In the genomic region with DNA sequence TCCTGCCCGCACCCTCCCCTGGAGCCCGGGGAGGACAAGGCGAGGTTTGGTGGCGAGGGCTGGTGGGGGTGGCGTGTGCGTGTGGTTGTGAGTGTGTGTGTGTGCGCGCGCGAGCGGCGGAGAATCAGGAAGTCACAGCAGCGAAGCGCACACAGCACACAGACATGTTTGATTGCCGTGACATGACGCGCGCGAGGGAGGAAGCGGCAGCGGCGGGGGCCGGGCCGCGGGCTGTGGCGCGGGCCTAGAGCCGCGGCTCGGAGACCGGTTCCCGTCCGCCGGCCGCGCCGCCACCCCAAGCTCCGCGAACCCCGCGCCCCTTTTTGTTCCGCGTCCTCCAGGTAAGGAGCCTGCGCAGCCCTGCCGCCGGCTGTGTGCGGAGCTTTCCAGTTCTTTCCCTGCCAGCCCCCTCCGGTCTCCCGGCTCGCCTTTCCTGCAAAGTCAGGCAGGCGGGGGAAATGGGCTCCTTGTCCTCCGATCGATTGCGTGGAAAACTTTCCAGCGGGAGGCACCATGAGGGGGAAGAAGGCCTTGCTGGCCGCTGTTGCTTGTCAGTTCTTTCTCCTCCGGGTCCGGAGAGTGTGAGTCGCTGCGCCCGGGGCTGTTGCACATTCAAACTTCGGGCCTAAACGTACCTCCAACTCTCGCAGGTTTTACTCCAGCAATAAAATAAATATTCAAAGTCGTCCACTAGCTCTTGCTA, we compare ENCODE assay signal across 8 cellular contexts. TPM values are rescaled to one million over a fixed set of nuclear protein-coding genes. Genes with fewer than 3 reads are reported as not detected.
DNase-seq lines count a peak whose midpoint lies in the region; ATAC-seq and TF ChIP-seq lines count a peak whose summit lies in the region.

No MANE protein-coding gene starts in this region.

- intact Hi-C loops in dorsolateral prefrontal cortex (cut with DNase I), result loop anchor here (5.0 to 10.0 kb wide), 3 partner anchors 40 to 605 kb away; a partner anchor contains a TSS
- intact Hi-C loops in lower leg skin (cut with DNase I; ENCODE audit: low total_unique reads), result no loop called here

- H3K4me1 Mint-ChIP-seq in activated CD4-positive, alpha-beta memory T cell treated with anti-CD3 and anti-CD28 coated beads, Interleukin-2, amount 10 ng/mL, durations not matched to agents 7 days and 5 days, result peaks cover 56% of the 10 kb centered on the region

- H3K27ac Mint-ChIP-seq in activated CD4-positive, alpha-beta memory T cell treated with anti-CD3 and anti-CD28 coated beads, Interleukin-2, amount 10 ng/mL, durations not matched to agents 7 days and 5 days, result peak overlapping the region; percentile 100

- H3K27me3 Mint-ChIP-seq in activated CD4-positive, alpha-beta memory T cell treated with anti-CD3 and anti-CD28 coated beads, Interleukin-2, amount 10 ng/mL, durations not matched to agents 7 days and 5 days, result peaks cover 4% of the 10 kb centered on the region

- no peaks in the 10 kb centered on the region for H3K27me3 ChIP-seq in dorsolateral prefrontal cortex

- H3K4me3 Mint-ChIP-seq in activated CD4-positive, alpha-beta memory T cell treated with anti-CD3 and anti-CD28 coated beads, Interleukin-2, amount 10 ng/mL, durations not matched to agents 7 days and 5 days, result peak overlapping the region; percentile 98

- TF ChIP-seq CTCF in dorsolateral prefrontal cortex (IDR thresholded peaks at IDR 0.05 in 54 of 56, conservative IDR thresholded peaks at IDR 0.05 in 2 of 56; ENCODE audit: low read depth in 1 of 56, partially characterized antibody in 56 of 56) (peak in 2 of 56 donors; percentile 6 to 14), lower leg skin (IDR thresholded peaks at IDR 0.05) (no peak)

- peaks cover 25% of the 10 kb centered on the region for H3K36me3 Mint-ChIP-seq in activated CD4-positive, alpha-beta memory T cell treated with anti-CD3 and anti-CD28 coated beads, Interleukin-2, amount 10 ng/mL, durations not matched to agents 7 days and 5 days (ENCODE audit: low read depth)

- DNase-seq in NCI-H1694 treated with DMSO at 0.1 percent for 48 hours (lab: John Stamatoyannopoulos, UW), result peak; percentile 9
- DNase-seq in NCI-H1694 (lab: John Stamatoyannopoulos, UW), result no peak
- DNase-seq in NCI-H345 treated with DMSO at 0.1 percent for 48 hours (lab: John Stamatoyannopoulos, UW; ENCODE audit: unreplicated experiment), result peak; percentile 19
- peak; percentile 84 for DNase-seq in activated CD4-positive, alpha-beta memory T cell treated with anti-CD3 and anti-CD28 coated beads, Interleukin-2, amount 10 ng/mL, durations not matched to agents 7 days and 5 days
- peak; percentile 56 to 82 (median 71) for DNase-seq in dorsolateral prefrontal cortex
- peak; percentile 77 to 95 for DNase-seq in lower leg skin (ENCODE audit: low spot score in 2 of 2)
- peak; percentile 66 to 77 for DNase-seq in stimulated activated CD4-positive, alpha-beta T cell treated with anti-CD3 and anti-CD28 coated beads, Interleukin-4, amount 100 ng/mL, for 4 hours

- H3K9me3 Mint-ChIP-seq in activated CD4-positive, alpha-beta memory T cell treated with anti-CD3 and anti-CD28 coated beads, Interleukin-2, amount 10 ng/mL, durations not matched to agents 7 days and 5 days, result no peaks in the 10 kb centered on the region

- POLR2A ChIA-PET in activated CD4-positive, alpha-beta memory T cell treated with anti-CD3 and anti-CD28 coated beads, Interleukin-2, amount 10 ng/mL, durations not matched to agents 7 days and 5 days (lab: Charles Lee), result interaction anchor here (0.6 to 5.8 kb wide), 8 partner anchors 9 to 1795 kb away, joined by 3 to 114 read pairs (median 3); no protein-coding TSS in a partner anchor

- no peak for TF ChIP-seq POLR2A in lower leg skin (IDR thresholded peaks at IDR 0.05)

- H3K4me3 ChIP-seq in dorsolateral prefrontal cortex (peak overlapping the region; percentile 59 to 99 (median 90)), lower leg skin (ENCODE audit: low read depth, poor library complexity, severe bottlenecking) (peak overlapping the region; percentile 73)

- CTCF ChIA-PET in activated CD4-positive, alpha-beta memory T cell treated with anti-CD3 and anti-CD28 coated beads, Interleukin-2, amount 10 ng/mL, durations not matched to agents 7 days and 5 days (lab: Charles Lee), result interaction anchor here (1.7 to 1.8 kb wide), 2 partner anchors 9 to 36 kb away, joined by 5 to 6 read pairs; no protein-coding TSS in a partner anchor

- peak; percentile 26 for ATAC-seq in HG02763 (IDR thresholded peaks at IDR 0.05; ENCODE audit: unreplicated experiment)

- 0% methylated on average over 41 to 56 of the region's 65 CpGs for WGBS in lower leg skin, 2 donors

- peak overlapping the region; percentile 89 to 99 (median 98) for H3K27ac ChIP-seq in dorsolateral prefrontal cortex

RNA-seq across cellular contexts. Expression of a gene that starts 2.5 kb away (rescaled TPM):
- 100 to 1,000 TPM; 207 to 224 TPM for total RNA-seq in activated CD4-positive, alpha-beta memory T cell treated with anti-CD3 and anti-CD28 coated beads, Interleukin-2, amount 10 ng/mL, durations not matched to agents 7 days and 5 days
- total RNA-seq in dorsolateral prefrontal cortex, result 100 to 1,000 TPM; 186 to 408 (median 285) TPM
- total RNA-seq in lower leg skin, result 100 to 1,000 TPM; 111 to 130 (median 114) TPM
